ENCODE assay signal across 1 cellular context in the genomic region with DNA sequence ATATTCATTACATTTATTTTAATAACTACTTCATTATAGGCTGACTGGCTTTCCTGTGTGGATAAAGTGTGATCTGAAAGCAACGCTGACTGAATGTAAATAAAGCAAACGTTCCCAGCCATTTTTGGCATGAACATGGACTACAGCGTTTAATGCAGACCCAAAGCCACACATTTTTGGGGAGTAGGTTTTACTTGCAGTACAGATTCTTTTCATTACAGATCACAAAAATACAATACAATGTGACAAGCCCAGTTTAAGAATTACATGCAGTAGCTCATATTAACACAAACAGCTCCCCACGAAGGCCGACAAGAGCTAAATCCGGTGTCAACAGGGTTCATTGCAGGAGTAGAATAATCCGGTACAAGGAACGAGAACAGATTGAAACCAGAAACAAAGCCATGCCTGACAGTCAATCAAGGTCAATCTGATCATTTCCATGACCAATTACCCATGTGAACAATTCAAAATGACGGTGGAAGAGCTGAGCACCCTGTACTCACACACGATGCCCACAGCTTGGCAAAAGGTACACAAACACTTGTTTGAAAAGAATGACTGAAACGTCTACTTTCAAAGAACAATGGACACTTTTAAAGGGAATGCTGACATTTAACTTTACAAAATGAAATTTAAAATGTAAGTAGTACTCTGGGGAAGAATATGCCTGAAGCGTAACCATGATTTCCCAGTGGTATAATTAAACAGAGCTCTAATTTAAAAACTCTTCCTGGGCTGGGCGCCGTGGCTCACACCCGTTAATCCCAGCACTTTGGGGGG.
A peak's percentile ranks its signal among the peaks of the same experiment; 100 is the strongest.
TF ChIP-seq lines count a peak whose summit lies in the region.

No MANE protein-coding gene starts in this region.

TF ChIP-seq in GM12878, 131 proteins besides CTCF, POLR2A, EP300 and RAD21:
- TF ChIP-seq NBN (IDR thresholded peaks at IDR 0.05) (no peak), GABPA (IDR thresholded peaks at IDR 0.05; ENCODE audit: low read depth) (no peak), POLR2AphosphoS5 (IDR thresholded peaks at IDR 0.05; ENCODE audit: low read length) (0 out of 2 replicates have a peak, but pooled peaks have one; percentile 26), TCF12 (IDR thresholded peaks at IDR 0.05; ENCODE audit: low read depth, low read length) (no peak), SMARCA5 (IDR thresholded peaks at IDR 0.05) (no peak), TCF7 (IDR thresholded peaks at IDR 0.05; ENCODE audit: borderline replicate concordance) (no peak)
